Comparison of ENCODE assay signal across 8 cellular contexts in genomic region chr7:92447239-92448184, GRCh38. TPM values are rescaled to one million over a fixed set of nuclear protein-coding genes. Genes with fewer than 3 reads are reported as not detected.
DNase-seq lines count a peak whose midpoint lies in the region; ATAC-seq and TF ChIP-seq lines count a peak whose summit lies in the region.

GATAD1 (plus strand) TSS chr7:92447482; CDS start chr7:92447730, 248 bp downstream.

- H3K27me3 Mint-ChIP-seq in WTC11 (ENCODE audit: low read depth) (no peaks in the 10 kb centered on the region), immature natural killer cell (ENCODE audit: low read depth in 3 of 3) (peaks cover 0 to 4% (median 4%) of the 10 kb centered on the region in 3 donors)

- peaks cover 9% of the 10 kb centered on the region for H3K4me1 Mint-ChIP-seq in WTC11
- peaks cover 16 to 25% of the 10 kb centered on the region in 2 donors for H3K4me1 Mint-ChIP-seq in immature natural killer cell

- DNase-seq in AG09319 (ENCODE audit: extremely low read depth, low read depth) (peak; percentile 78), NCI-H2227 (lab: John Stamatoyannopoulos, UW; ENCODE audit: unreplicated experiment) (peak; percentile 96), WTC11 (ENCODE audit: low spot score) (peak; percentile 90), cardiac fibroblast (ENCODE audit: low read depth in 2 of 2) (peak; percentile 93 to 95), immature natural killer cell (peak; percentile 84 to 87 (median 87)), smooth muscle cell of the brain vasculature (ENCODE audit: low read depth, low spot score) (peak; percentile 69)

- peak within 1 kb of the TSS; percentile 75 to 95 for H3K4me3 ChIP-seq in cardiac fibroblast (replicated peaks in 1 of 2; ENCODE audit: low read depth in 2 of 2, low read length in 2 of 2)

- peaks cover 11% of the 10 kb centered on the region for H3K9me3 Mint-ChIP-seq in WTC11
- no peaks in the 10 kb centered on the region for H3K9me3 Mint-ChIP-seq in immature natural killer cell

- TF ChIP-seq CTCF in AG09319 (IDR thresholded peaks at IDR 0.05; ENCODE audit: low read depth, low read length) (peak; percentile 92), WTC11 (IDR thresholded peaks at IDR 0.05) (peak; percentile 70), cardiac fibroblast (IDR thresholded peaks at IDR 0.05; ENCODE audit: low read depth, low read length) (peak; percentile 88)

- POLR2A ChIA-PET in WTC11 (lab: Charles Lee), result interaction anchor here (0.6 to 2.4 kb wide), 7 partner anchors 10 to 313 kb away, joined by 3 to 13 read pairs (median 6); partner anchors contain the start of genes ANKIB1, CYP51A1 and KRIT1

- CTCF ChIA-PET in WTC11 (lab: Charles Lee), result interaction anchor here (0.6 to 6.1 kb wide), 36 partner anchors 10 to 890 kb away, joined by 3 to 177 read pairs (median 5); partner anchors contain the start of genes ANKIB1, CYP51A1, KRIT1 and LRRD1

- ATAC-seq in GM18907 (IDR thresholded peaks at IDR 0.05; ENCODE audit: unreplicated experiment), result peak; percentile 92
- ATAC-seq in HG03159 (IDR thresholded peaks at IDR 0.05; ENCODE audit: unreplicated experiment), result peak; percentile 87
- ATAC-seq in WTC11, result peak; percentile 91

- H3K36me3 Mint-ChIP-seq in WTC11 (peaks cover 30% of the 10 kb centered on the region), immature natural killer cell (peaks cover 5 to 10% (median 5%) of the 10 kb centered on the region in 3 donors)

- H3K4me3 Mint-ChIP-seq in WTC11, result peak within 1 kb of the TSS; percentile 77
- H3K4me3 Mint-ChIP-seq in immature natural killer cell, result peak within 1 kb of the TSS; percentile 87 to 98 (median 95)

- H3K27ac Mint-ChIP-seq in WTC11 (peak within 1 kb of the TSS; percentile 72), immature natural killer cell (peak within 1 kb of the TSS; percentile 93 to 98 (median 96))

TF ChIP-seq in WTC11, 78 proteins besides CTCF, POLR2A, EP300 and RAD21 (continues in another document):
- TF ChIP-seq IRF2 (CRISPR knock-in tag; IDR thresholded peaks at IDR 0.05; ENCODE audit: borderline replicate concordance, low read depth) (no peak), TEAD4 (CRISPR knock-in tag; IDR thresholded peaks at IDR 0.05) (0 out of 2 replicates have a peak, but pooled peaks have one; percentile 16), MXD4 (CRISPR knock-in tag; IDR thresholded peaks at IDR 0.05; ENCODE audit: borderline replicate concordance) (no peak), ATF2 (CRISPR knock-in tag; IDR thresholded peaks at IDR 0.05; ENCODE audit: borderline replicate concordance, low read depth) (no peak), PRDM15 (CRISPR knock-in tag; IDR thresholded peaks at IDR 0.05) (no peak), USF1 (CRISPR knock-in tag; IDR thresholded peaks at IDR 0.05) (peak; percentile 83), FOXK1 (CRISPR knock-in tag; IDR thresholded peaks at IDR 0.05) (peak; percentile 41; the same call in 1 of the 2 replicates), E2F5 (CRISPR knock-in tag; IDR thresholded peaks at IDR 0.05) (peak; percentile 64; the same call in 1 of the 2 replicates), ETV6 (CRISPR knock-in tag; IDR thresholded peaks at IDR 0.05) (peak; percentile 83), JUN (CRISPR knock-in tag; IDR thresholded peaks at IDR 0.05) (no peak; the same call in 1 of the 2 replicates), NFATC4 (CRISPR knock-in tag; IDR thresholded peaks at IDR 0.05) (0 out of 2 replicates have a peak, but pooled peaks have one; percentile 37), GTF2I (CRISPR knock-in tag; conservative IDR thresholded peaks at IDR 0.05) (no peak), GABPB1 (CRISPR knock-in tag; IDR thresholded peaks at IDR 0.05) (peak; percentile 76), KAT7 (CRISPR knock-in tag; IDR thresholded peaks at IDR 0.05; ENCODE audit: borderline replicate concordance) (peak; percentile 63; the same call in 1 of the 2 replicates), ZMAT4 (CRISPR knock-in tag; IDR thresholded peaks at IDR 0.05) (no peak), ATF1 (CRISPR knock-in tag; IDR thresholded peaks at IDR 0.05) (peak; percentile 44; the same call in 1 of the 2 replicates), TEAD1 (CRISPR knock-in tag; IDR thresholded peaks at IDR 0.05) (peak; percentile 89), MAX (CRISPR knock-in tag; IDR thresholded peaks at IDR 0.05) (peak; percentile 84), ZNF396 (CRISPR knock-in tag; IDR thresholded peaks at IDR 0.05; ENCODE audit: borderline replicate concordance) (no peak), ATF3 (CRISPR knock-in tag; conservative IDR thresholded peaks at IDR 0.05) (no peak)

RNA-seq across cellular contexts. Expression of gene GATAD1, which starts in this region (rescaled TPM):
- total RNA-seq in WTC11 (2021), result 34.4 to 37.6 TPM (median 36.4 TPM) in 3 replicates
- polyA plus RNA-seq in immature natural killer cell, result 10 to 100 TPM in 2 of 3 donors, 1 to 10 TPM in 1; 9.3 to 15.0 (median 12.2) TPM

Comparison
In these comparisons a context has a peak if more than half of its experiments do, and no peak if none do; other contexts are left out.
1. Peak in every context shown above with its lines: DNase-seq, ATAC-seq and H3K4me3 ChIP-seq.